ENCODE assay signal across 9 cellular contexts in the genomic region with DNA sequence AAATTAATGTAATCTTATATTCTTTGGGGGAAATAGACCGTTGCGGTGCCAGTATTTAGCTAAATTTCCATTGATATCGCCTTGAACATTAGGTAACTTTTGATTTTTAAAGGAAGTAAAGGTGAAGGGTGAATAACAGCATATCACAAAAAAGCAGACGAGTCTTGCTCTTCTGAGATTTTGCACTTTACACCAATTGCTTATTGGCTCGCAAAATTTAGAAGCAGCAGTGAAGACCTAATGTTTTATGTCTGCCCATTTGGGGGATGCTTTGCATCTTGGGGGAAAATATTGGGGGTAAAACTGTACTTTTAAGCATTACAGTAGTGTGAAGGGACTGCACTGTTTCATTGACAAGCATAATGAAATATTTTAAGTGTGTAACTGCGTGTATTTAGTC. TPM values are rescaled to one million over a fixed set of nuclear protein-coding genes. Genes with fewer than 3 reads are reported as not detected.
DNase-seq lines count a peak whose midpoint lies in the region; ATAC-seq and TF ChIP-seq lines count a peak whose summit lies in the region.
"Had no signal": no experiment of that assay in that cellular context is flagged by ENCODE, and none has a peak within 500 bp of the region (broad histone marks: within the 10 kb centered on the region; RNA-seq: fewer than 3 reads in every experiment).

No MANE protein-coding gene starts in this region.

- no peak overlapping the region for H3K4me3 Mint-ChIP-seq in activated CD8-positive, alpha-beta memory T cell treated with anti-CD3 and anti-CD28 coated beads, Interleukin-2, amount 10 ng/mL, durations not matched to agents 7 days and 5 days
- H3K4me3 Mint-ChIP-seq in activated CD4-positive, alpha-beta T cell treated with anti-CD3 and anti-CD28 coated beads for 36 hours, result no peak overlapping the region
- H3K4me3 Mint-ChIP-seq: activated CD8-positive, alpha-beta T cell treated with anti-CD3 and anti-CD28 coated beads, Interleukin-2, amount 10 ng/mL, durations not matched to agents 7 days and 5 days had no signal

- no peak for TF ChIP-seq POLR2A in gastrocnemius medialis (IDR thresholded peaks at IDR 0.05)

- H3K27me3 ChIP-seq in DND-41 (ENCODE audit: insufficient read depth, low read length, poor library complexity) (no peaks in the 10 kb centered on the region), OCI-LY1 (ENCODE audit: insufficient read depth, low read length) (no peaks in the 10 kb centered on the region), gastrocnemius medialis (no peaks in the 10 kb centered on the region)

- H3K36me3 ChIP-seq in DND-41 (ENCODE audit: insufficient read depth, low read length), result no peaks in the 10 kb centered on the region
- no peaks in the 10 kb centered on the region for H3K36me3 ChIP-seq in OCI-LY1 (ENCODE audit: insufficient read depth, low read length)
- H3K36me3 ChIP-seq in gastrocnemius medialis, result no peaks in the 10 kb centered on the region

- H3K4me3 ChIP-seq in DND-41 (ENCODE audit: low read depth in 1 of 2, low read length in 2 of 2) (peak overlapping the region; percentile 45 to 75), OCI-LY1 (ENCODE audit: low read depth, low read length, poor library complexity, severe bottlenecking) (peak overlapping the region; percentile 62), foreskin fibroblast (ENCODE audit: low read depth in 1 of 2, low read length in 2 of 2) (peak overlapping the region; percentile 53 to 67), gastrocnemius medialis (peak overlapping the region; percentile 60 to 94 (median 66))

- H3K27me3 Mint-ChIP-seq in activated CD8-positive, alpha-beta memory T cell treated with anti-CD3 and anti-CD28 coated beads, Interleukin-2, amount 10 ng/mL, durations not matched to agents 7 days and 5 days, result no peaks in the 10 kb centered on the region
- no peaks in the 10 kb centered on the region for H3K27me3 Mint-ChIP-seq in activated CD4-positive, alpha-beta T cell treated with anti-CD3 and anti-CD28 coated beads for 36 hours

- H3K4me1 Mint-ChIP-seq in activated CD8-positive, alpha-beta memory T cell treated with anti-CD3 and anti-CD28 coated beads, Interleukin-2, amount 10 ng/mL, durations not matched to agents 7 days and 5 days, result peaks cover 10% of the 10 kb centered on the region
- H3K4me1 Mint-ChIP-seq in activated CD4-positive, alpha-beta T cell treated with anti-CD3 and anti-CD28 coated beads for 36 hours, result peaks cover 11% of the 10 kb centered on the region

- H3K36me3 Mint-ChIP-seq in activated CD8-positive, alpha-beta memory T cell treated with anti-CD3 and anti-CD28 coated beads, Interleukin-2, amount 10 ng/mL, durations not matched to agents 7 days and 5 days, result no peaks in the 10 kb centered on the region
- no peaks in the 10 kb centered on the region for H3K36me3 Mint-ChIP-seq in activated CD4-positive, alpha-beta T cell treated with anti-CD3 and anti-CD28 coated beads for 36 hours (ENCODE audit: low read depth)

- H3K4me1 ChIP-seq in DND-41 (ENCODE audit: insufficient read depth, low read length) (peaks cover 31% of the 10 kb centered on the region), OCI-LY1 (ENCODE audit: insufficient read depth, low read length, severe bottlenecking) (peaks cover 50% of the 10 kb centered on the region), gastrocnemius medialis (peaks cover 37 to 44% of the 10 kb centered on the region in 2 donors)

- no peak for ATAC-seq in DND-41 (ENCODE audit: insufficient read depth, low read depth)
- ATAC-seq in gastrocnemius medialis, result no peak
- ATAC-seq in activated CD8-positive, alpha-beta memory T cell treated with anti-CD3 and anti-CD28 coated beads, Interleukin-2, amount 10 ng/mL, durations not matched to agents 7 days and 5 days, result no peak
- ATAC-seq in activated CD4-positive, alpha-beta T cell treated with anti-CD3 and anti-CD28 coated beads for 36 hours, result no peak

- TF ChIP-seq CTCF in DND-41 (IDR thresholded peaks at IDR 0.05; ENCODE audit: borderline replicate concordance, extremely low read depth, low read length, poor library complexity, severe bottlenecking) (no peak), OCI-LY1 (IDR thresholded peaks at IDR 0.05; ENCODE audit: low read length) (no peak), foreskin fibroblast (IDR thresholded peaks at IDR 0.05; ENCODE audit: low read depth, low read length) (no peak), gastrocnemius medialis (IDR thresholded peaks at IDR 0.05 in 4 of 5, conservative IDR thresholded peaks at IDR 0.05 in 1 of 5) (no peak)

- intact Hi-C loops in gastrocnemius medialis (cut with DNase I; ENCODE audit: low total_unique reads), result loop anchor here (5.0 kb wide), 3 partner anchors 58 to 107 kb away; no protein-coding TSS in a partner anchor
- intact Hi-C loops in activated CD4-positive, alpha-beta T cell treated with anti-CD3 and anti-CD28 coated beads for 36 hours (cut with DNase I, micrococcal nuclease), result loop anchor here in 1 of 2 experiments (2.0 to 5.0 kb wide), 2 partner anchors 89 to 107 kb away; partner anchors contain the start of gene ABCA5

- H3K9me2 ChIP-seq in OCI-LY1 (ENCODE audit: low read depth, low read length), result no peaks in the 10 kb centered on the region

- H3F3A ChIP-seq in OCI-LY1 (ENCODE audit: insufficient read depth, low read length), result no peaks in the 10 kb centered on the region

- H3K4me2 ChIP-seq in DND-41 (ENCODE audit: insufficient read depth, low read length) (peak overlapping the region; percentile 82), OCI-LY1 (ENCODE audit: low read length) (peak overlapping the region; percentile 81)

- no peak for DNase-seq in DND-41
- no peak for DNase-seq in foreskin fibroblast
- no peak for DNase-seq in gastrocnemius medialis
- DNase-seq in activated CD8-positive, alpha-beta memory T cell treated with anti-CD3 and anti-CD28 coated beads, Interleukin-2, amount 10 ng/mL, durations not matched to agents 7 days and 5 days, result no peak
- DNase-seq in activated CD4-positive, alpha-beta T cell treated with anti-CD3 and anti-CD28 coated beads for 36 hours, result no peak
- DNase-seq in SKM-1 (lab: John Stamatoyannopoulos, UW; ENCODE audit: unreplicated experiment), result no peak
- DNase-seq in activated gamma-delta T cell (lab: John Stamatoyannopoulos, UW), result no peak

- POLR2A ChIA-PET in activated CD4-positive, alpha-beta T cell treated with anti-CD3 and anti-CD28 coated beads for 36 hours (lab: Charles Lee), result interaction anchor here (1.5 kb wide), 1 partner anchor 89 kb away, joined by 4 read pairs; the partner anchor contains the start of gene ABCA5

- no peak overlapping the region for H3K27ac Mint-ChIP-seq in activated CD8-positive, alpha-beta memory T cell treated with anti-CD3 and anti-CD28 coated beads, Interleukin-2, amount 10 ng/mL, durations not matched to agents 7 days and 5 days
- no peak overlapping the region for H3K27ac Mint-ChIP-seq in activated CD4-positive, alpha-beta T cell treated with anti-CD3 and anti-CD28 coated beads for 36 hours
- H3K27ac Mint-ChIP-seq: activated CD8-positive, alpha-beta T cell treated with anti-CD3 and anti-CD28 coated beads, Interleukin-2, amount 10 ng/mL, durations not matched to agents 7 days and 5 days had no signal

- no peaks in the 10 kb centered on the region for H3K9me3 Mint-ChIP-seq in activated CD8-positive, alpha-beta memory T cell treated with anti-CD3 and anti-CD28 coated beads, Interleukin-2, amount 10 ng/mL, durations not matched to agents 7 days and 5 days (ENCODE audit: low read depth)
- no peaks in the 10 kb centered on the region for H3K9me3 Mint-ChIP-seq in activated CD4-positive, alpha-beta T cell treated with anti-CD3 and anti-CD28 coated beads for 36 hours (ENCODE audit: low read depth)

- H3K9me3 ChIP-seq in DND-41 (ENCODE audit: insufficient read depth, low read length, severe bottlenecking) (no peaks in the 10 kb centered on the region), OCI-LY1 (ENCODE audit: low read length) (no peaks in the 10 kb centered on the region), gastrocnemius medialis (no peaks in the 10 kb centered on the region)

- H3K9ac ChIP-seq in DND-41 (ENCODE audit: low read depth, low read length) (peak overlapping the region; percentile 51), OCI-LY1 (ENCODE audit: low read length) (peak overlapping the region; percentile 55)

- CTCF ChIA-PET in activated CD8-positive, alpha-beta memory T cell treated with anti-CD3 and anti-CD28 coated beads, Interleukin-2, amount 10 ng/mL, durations not matched to agents 7 days and 5 days (lab: Charles Lee), result interaction anchor here (1.0 to 2.7 kb wide), 6 partner anchors 10 to 109 kb away, joined by 3 to 16 read pairs (median 9); no protein-coding TSS in a partner anchor
- CTCF ChIA-PET in activated CD4-positive, alpha-beta T cell treated with anti-CD3 and anti-CD28 coated beads for 36 hours (lab: Charles Lee), result interaction anchor here (0.7 to 2.8 kb wide), 6 partner anchors 8 to 108 kb away, joined by 3 to 19 read pairs (median 10); no protein-coding TSS in a partner anchor

- in situ Hi-C loops in gastrocnemius medialis (cut with MboI; ENCODE audit: low sequenced_read_pairs in 4 of 4), result no loop called here

- no peaks in the 10 kb centered on the region for H4K20me1 ChIP-seq in DND-41 (ENCODE audit: insufficient read depth, low read length)
- no peaks in the 10 kb centered on the region for H4K20me1 ChIP-seq in OCI-LY1 (ENCODE audit: insufficient read depth, low read length)

- no peak overlapping the region for H3K27ac ChIP-seq in DND-41 (ENCODE audit: low read length)
- peak overlapping the region; percentile 68 for H3K27ac ChIP-seq in OCI-LY1 (ENCODE audit: low read depth, low read length, poor library complexity, severe bottlenecking)
- H3K27ac ChIP-seq in gastrocnemius medialis, result peak overlapping the region; percentile 82 to 88 (median 84)

- H3K79me2 ChIP-seq in DND-41 (ENCODE audit: insufficient read depth, low read length) (no peaks in the 10 kb centered on the region), OCI-LY1 (ENCODE audit: insufficient read depth, low read length) (0 out of 2 replicates have a peak, but pooled peaks cover 5% of the 10 kb centered on the region)

- H2AFZ ChIP-seq in DND-41 (ENCODE audit: low read depth, low read length) (peak overlapping the region; percentile 92), OCI-LY1 (ENCODE audit: low read length) (no peak overlapping the region)

RNA-seq across cellular contexts. Expression of gene MAP2K6, which starts 0.9 kb away (rescaled TPM):
- total RNA-seq in gastrocnemius medialis, result 100 to 1,000 TPM in 3 of 4 donors, 10 to 100 TPM in 1; 35.1 to 351 (median 223) TPM
- total RNA-seq in activated CD8-positive, alpha-beta memory T cell treated with anti-CD3 and anti-CD28 coated beads, Interleukin-2, amount 10 ng/mL, durations not matched to agents 7 days and 5 days, result 1 to 10 TPM; 6.3 to 8.8 TPM
- total RNA-seq in activated CD4-positive, alpha-beta T cell treated with anti-CD3 and anti-CD28 coated beads for 36 hours, result 1 to 10 TPM; 2.7 to 3.4 TPM
